33 cellular contexts compared by ENCODE assay signal in the genomic region with DNA sequence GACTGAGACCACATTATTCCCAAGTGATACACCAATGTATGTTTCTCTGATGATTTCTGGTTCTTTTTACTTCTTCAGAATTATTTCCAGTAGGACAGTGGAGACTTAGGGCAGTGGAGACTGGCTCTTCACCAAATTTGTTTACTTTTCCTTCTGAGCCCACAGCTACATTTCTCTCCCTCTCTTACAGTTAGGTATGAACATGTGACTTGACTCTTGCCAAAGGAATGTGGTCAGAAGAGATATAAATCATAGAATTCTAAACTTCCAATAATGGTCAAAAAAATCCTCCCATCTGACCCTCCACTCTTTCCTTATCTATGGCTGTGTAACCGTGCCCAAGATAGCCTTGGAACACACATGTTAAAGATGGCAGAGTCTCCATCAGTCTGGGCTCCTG.
DNase-seq lines count a peak whose midpoint lies in the region; ATAC-seq, FAIRE-seq and TF ChIP-seq lines count a peak whose summit lies in the region.
"Had no signal": no experiment of that assay in that cellular context is flagged by ENCODE, and none has a peak within 500 bp of the region (broad histone marks: within the 10 kb centered on the region; RNA-seq: fewer than 3 reads in every experiment).

No MANE protein-coding gene starts in this region.

- H3K4me1 ChIP-seq in mammary epithelial cell (ENCODE audit: insufficient read depth, low read length) (no peaks in the 10 kb centered on the region), K562 (replicated peaks in 1 of 2; ENCODE audit: control insufficient read depth in 2 of 2, insufficient read depth in 2 of 2, low read length in 2 of 2) (peaks cover 0 to 7% of the 10 kb centered on the region in 2 experiments; a peak in 3 of 5 replicates)
- H3K4me1 ChIP-seq: breast epithelium had no signal

- intact Hi-C loops in MCF 10A (cut with micrococcal nuclease) (no loop called here), mammary epithelial cell (cut with micrococcal nuclease) (no loop called here), K562 (cut with micrococcal nuclease) (no loop called here)

- H4K20me1 ChIP-seq in mammary epithelial cell (ENCODE audit: insufficient read depth, low read length) (no peaks in the 10 kb centered on the region), K562 (replicated peaks; ENCODE audit: control insufficient read depth, insufficient read depth, low read length) (no peaks in the 10 kb centered on the region)

- H3K36me3 ChIP-seq in mammary epithelial cell (ENCODE audit: insufficient read depth, low read length) (no peaks in the 10 kb centered on the region), K562 (ENCODE audit: control insufficient read depth, insufficient read depth, low read length) (no peaks in the 10 kb centered on the region)
- H3K36me3 ChIP-seq: breast epithelium, thoracic aorta had no signal

- TF ChIP-seq EP300 in K562 (IDR thresholded peaks at IDR 0.05; ENCODE audit: low read length) = no peak

- peak overlapping the region; percentile 70 for H3K27ac Mint-ChIP-seq in MCF 10A (ENCODE audit: low read depth, unreplicated experiment)
- no peak overlapping the region for H3K27ac Mint-ChIP-seq in activated naive CD8-positive, alpha-beta T cell treated with anti-CD3 and anti-CD28 coated beads, Interleukin-2, amount 50 U/mL, for 24 hours
- H3K27ac Mint-ChIP-seq: activated CD4-positive, alpha-beta T cell treated with anti-CD3 and anti-CD28 coated beads for 36 hours; activated naive CD8-positive, alpha-beta T cell; CD4-positive, CD25-positive, alpha-beta regulatory T cell; naive thymus-derived CD4-positive, alpha-beta T cell; stimulated activated naive CD8-positive, alpha-beta T cell treated with anti-CD3 and anti-CD28 coated beads, Interleukin-15, Interleukin-2, amounts not matched to agents 100 ng/mL and 50 ng/mL, for 24 hours had no signal

- H3K27me3 Mint-ChIP-seq in MCF 10A (ENCODE audit: insufficient read depth, unreplicated experiment) = no peaks in the 10 kb centered on the region
- H3K27me3 Mint-ChIP-seq in activated naive CD8-positive, alpha-beta T cell treated with anti-CD3 and anti-CD28 coated beads, Interleukin-2, amount 50 U/mL, for 24 hours = peaks cover 4% of the 10 kb centered on the region

- no peak for DNase-seq in MCF 10A (ENCODE audit: unreplicated experiment)
- DNase-seq in mammary epithelial cell = no peak
- DNase-seq in K562 (ENCODE audit: extremely low read depth in 1 of 4, low spot score in 3 of 4) = no peak
- DNase-seq in glomerular visceral epithelial cell (ENCODE audit: extremely low spot score) = peak; percentile 1
- no peak for DNase-seq in NCI-H82 (lab: John Stamatoyannopoulos, UW)
- no peak for DNase-seq in NCI-H2081 treated with DMSO at 0.1 percent for 48 hours (lab: John Stamatoyannopoulos, UW)
- DNase-seq in activated naive CD8-positive, alpha-beta T cell treated with anti-CD3 and anti-CD28 coated beads, Interleukin-2, amount 50 U/mL, for 24 hours = no peak
- DNase-seq: 8988T; activated CD4-positive, alpha-beta T cell treated with anti-CD3 and anti-CD28 coated beads for 36 hours; activated CD8-positive, alpha-beta memory T cell treated with anti-CD3 and anti-CD28 coated beads for 24 hours; activated effector memory CD4-positive, alpha-beta T cell treated with Interleukin-2 at 50 U/mL for 16 hours; CD4-positive, CD25-positive, alpha-beta regulatory T cell; DND-41; effector CD4-positive, alpha-beta T cell; MV-4-11; naive thymus-derived CD4-positive, alpha-beta T cell; NCI-H1694 treated with DMSO at 0.1 percent for 48 hours; NCI-H2171 treated with DMSO at 0.1 percent for 48 hours; NCI-H524; nucleus accumbens; SHP77 had no signal

- FAIRE-seq in K562 (lab: Jason Lieb, UNC) = no peak
- FAIRE-seq: colon, frontal cortex, H54, urothelium cell line had no signal

- H3K4me1 Mint-ChIP-seq in MCF 10A (ENCODE audit: insufficient read depth, unreplicated experiment) = peaks cover 7% of the 10 kb centered on the region
- H3K4me1 Mint-ChIP-seq in activated naive CD8-positive, alpha-beta T cell treated with anti-CD3 and anti-CD28 coated beads, Interleukin-2, amount 50 U/mL, for 24 hours = no peaks in the 10 kb centered on the region
- H3K4me1 Mint-ChIP-seq: activated CD4-positive, alpha-beta T cell treated with anti-CD3 and anti-CD28 coated beads for 36 hours; CD4-positive, CD25-positive, alpha-beta regulatory T cell had no signal

- H3K79me2 ChIP-seq in mammary epithelial cell (ENCODE audit: insufficient read depth, low read length) = no peaks in the 10 kb centered on the region
- H3K79me2 ChIP-seq in K562 (ENCODE audit: control insufficient read depth, insufficient read depth, low read length) = no peaks in the 10 kb centered on the region
- H3K79me2 ChIP-seq: hepatocyte had no signal

- 85% methylated on average over 1 of the region's 1 CpG for WGBS in mammary epithelial cell (ENCODE audit: low coverage, missing lambda C conversion rate)
- 11% methylated on average over 1 of the region's 1 CpG for WGBS in K562 (ENCODE audit: insufficient coverage, low coverage, missing lambda C conversion rate)

- H3K36me3 Mint-ChIP-seq in MCF 10A (ENCODE audit: insufficient read depth, unreplicated experiment) = no peaks in the 10 kb centered on the region
- no peaks in the 10 kb centered on the region for H3K36me3 Mint-ChIP-seq in activated naive CD8-positive, alpha-beta T cell treated with anti-CD3 and anti-CD28 coated beads, Interleukin-2, amount 50 U/mL, for 24 hours (ENCODE audit: low read depth)
- H3K36me3 Mint-ChIP-seq: activated naive CD8-positive, alpha-beta T cell; CD4-positive, CD25-positive, alpha-beta regulatory T cell; naive thymus-derived CD4-positive, alpha-beta T cell had no signal

- H2AFZ ChIP-seq in mammary epithelial cell (ENCODE audit: low read depth, low read length) = no peak overlapping the region
- peak overlapping the region; percentile 13 for H2AFZ ChIP-seq in K562 (ENCODE audit: low read depth, low read length)
- H2AFZ ChIP-seq: hepatocyte had no signal

- ATAC-seq in K562 = no peak
- no peak for ATAC-seq in GM21360 (IDR thresholded peaks at IDR 0.05; ENCODE audit: unreplicated experiment)
- ATAC-seq in activated naive CD8-positive, alpha-beta T cell treated with anti-CD3 and anti-CD28 coated beads, Interleukin-2, amount 50 U/mL, for 24 hours = no peak
- ATAC-seq: activated CD4-positive, alpha-beta T cell treated with anti-CD3 and anti-CD28 coated beads for 36 hours; left lobe of liver; naive thymus-derived CD4-positive, alpha-beta T cell; Panc1 had no signal

- dilution Hi-C loops in mammary epithelial cell (cut with HindIII; ENCODE audit: low sequenced_read_pairs) = no loop called here

- H3K4me3 ChIP-seq in mammary epithelial cell (replicated peaks in 1 of 3; ENCODE audit: insufficient read depth in 1 of 3, low read depth in 2 of 3, low read length in 3 of 3) (no peak overlapping the region), K562 (no peak overlapping the region)
- H3K4me3 ChIP-seq: breast epithelium, hepatocyte, thoracic aorta had no signal

- TF ChIP-seq POLR2A in K562 (conservative IDR thresholded peaks at IDR 0.05) = no peak

- H3K9ac ChIP-seq in mammary epithelial cell (ENCODE audit: insufficient read depth, low read length) (no peak overlapping the region), K562 (ENCODE audit: insufficient read depth in 1 of 2, low read depth in 2 of 2, low read length in 2 of 2) (no peak overlapping the region)

- H3K27me3 ChIP-seq in mammary epithelial cell (ENCODE audit: insufficient read depth, low read length) = no peaks in the 10 kb centered on the region
- H3K27me3 ChIP-seq in K562 (ENCODE audit: control insufficient read depth in 2 of 2, insufficient read depth in 2 of 2, low read length in 2 of 2) = no peaks in the 10 kb centered on the region
- H3K27me3 ChIP-seq: breast epithelium, hepatocyte had no signal

- POLR2A ChIA-PET in MCF 10A (lab: Yijun Ruan, JAX) (no interaction called here), K562 (lab: Yijun Ruan, JAX) (no interaction called here)

- no peak overlapping the region for H3K4me3 Mint-ChIP-seq in MCF 10A (ENCODE audit: unreplicated experiment)
- no peak overlapping the region for H3K4me3 Mint-ChIP-seq in activated naive CD8-positive, alpha-beta T cell treated with anti-CD3 and anti-CD28 coated beads, Interleukin-2, amount 50 U/mL, for 24 hours
- H3K4me3 Mint-ChIP-seq: activated CD4-positive, alpha-beta T cell treated with anti-CD3 and anti-CD28 coated beads for 36 hours; activated naive CD8-positive, alpha-beta T cell; naive thymus-derived CD4-positive, alpha-beta T cell; stimulated activated naive CD8-positive, alpha-beta T cell treated with anti-CD3 and anti-CD28 coated beads, Interleukin-15, Interleukin-2, amounts not matched to agents 100 ng/mL and 50 ng/mL, for 24 hours had no signal

- in situ Hi-C loops in mammary epithelial cell (cut with MboI; ENCODE audit: low sequenced_read_pairs in 2 of 2) = no loop called here
- in situ Hi-C loops in K562 (cut with MboI) = no loop called here

- no TSS peak for BruUV-seq in MCF 10A (replicated peaks; lab: Mats Ljungman, UMichigan)
- BruUV-seq in mammary epithelial cell (replicated peaks; lab: Mats Ljungman, UMichigan) = no TSS peak
- BruUV-seq in K562 (replicated peaks; lab: Mats Ljungman, UMichigan) = no TSS peak

- H3K4me2 ChIP-seq in mammary epithelial cell (ENCODE audit: insufficient read depth, low read depth, low read length) (no peak overlapping the region), K562 (ENCODE audit: insufficient read depth, low read length) (no peak overlapping the region)
- H3K4me2 ChIP-seq: hepatocyte had no signal

- no peak for TF ChIP-seq RAD21 in K562 (CRISPR knock-in tag; conservative IDR thresholded peaks at IDR 0.05 in 1 of 2, IDR thresholded peaks at IDR 0.05 in 1 of 2)

- peaks cover 14% of the 10 kb centered on the region for H3K9me3 Mint-ChIP-seq in MCF 10A (ENCODE audit: unreplicated experiment)
- H3K9me3 Mint-ChIP-seq in activated naive CD8-positive, alpha-beta T cell treated with anti-CD3 and anti-CD28 coated beads, Interleukin-2, amount 50 U/mL, for 24 hours = no peaks in the 10 kb centered on the region
- H3K9me3 Mint-ChIP-seq: stimulated activated naive CD8-positive, alpha-beta T cell treated with anti-CD3 and anti-CD28 coated beads, Interleukin-15, Interleukin-2, amounts not matched to agents 100 ng/mL and 50 ng/mL, for 24 hours had no signal

- H3K9me3 ChIP-seq in mammary epithelial cell (replicated peaks; ENCODE audit: insufficient read depth, low read length) (no peaks in the 10 kb centered on the region), K562 (replicated peaks; ENCODE audit: control insufficient read depth, insufficient read depth, low read depth, low read length) (no peaks in the 10 kb centered on the region)
- H3K9me3 ChIP-seq: breast epithelium, thoracic aorta had no signal

- TF ChIP-seq CTCF in MCF 10A (IDR thresholded peaks at IDR 0.05; ENCODE audit: unreplicated experiment) = no peak
- TF ChIP-seq CTCF in mammary epithelial cell (conservative IDR thresholded peaks at IDR 0.05 in 1 of 2, IDR thresholded peaks at IDR 0.05 in 1 of 2; ENCODE audit: extremely low read depth in 1 of 2, insufficient read depth in 1 of 2, low read depth in 1 of 2, low read length in 2 of 2) = no peak
- TF ChIP-seq CTCF in K562 (IDR thresholded peaks at IDR 0.05 in 2 of 3, conservative IDR thresholded peaks at IDR 0.05 in 1 of 3; ENCODE audit: insufficient read depth in 2 of 3, low read depth in 1 of 3, low read length in 3 of 3) = no peak

- CTCF ChIA-PET in MCF 10A (lab: Yijun Ruan, JAX) = no interaction called here
- CTCF ChIA-PET in mammary epithelial cell (lab: Charles Lee; ENCODE audit: low non-redundant PET) = no interaction called here
- CTCF ChIA-PET in K562 (lab: Yijun Ruan, JAX; ENCODE audit: low intra/inter-chr PET ratio) = no interaction called here

- H3K27ac ChIP-seq in mammary epithelial cell (ENCODE audit: insufficient read depth, low read depth, low read length) (no peak overlapping the region), K562 (ENCODE audit: extremely low read depth, low read depth, low read length) (no peak overlapping the region)
- H3K27ac ChIP-seq: breast epithelium, hepatocyte, thoracic aorta had no signal

- H3K9me1 ChIP-seq in K562 (ENCODE audit: control insufficient read depth, insufficient read depth, low read length) = no peaks in the 10 kb centered on the region
